In the genomic region with DNA sequence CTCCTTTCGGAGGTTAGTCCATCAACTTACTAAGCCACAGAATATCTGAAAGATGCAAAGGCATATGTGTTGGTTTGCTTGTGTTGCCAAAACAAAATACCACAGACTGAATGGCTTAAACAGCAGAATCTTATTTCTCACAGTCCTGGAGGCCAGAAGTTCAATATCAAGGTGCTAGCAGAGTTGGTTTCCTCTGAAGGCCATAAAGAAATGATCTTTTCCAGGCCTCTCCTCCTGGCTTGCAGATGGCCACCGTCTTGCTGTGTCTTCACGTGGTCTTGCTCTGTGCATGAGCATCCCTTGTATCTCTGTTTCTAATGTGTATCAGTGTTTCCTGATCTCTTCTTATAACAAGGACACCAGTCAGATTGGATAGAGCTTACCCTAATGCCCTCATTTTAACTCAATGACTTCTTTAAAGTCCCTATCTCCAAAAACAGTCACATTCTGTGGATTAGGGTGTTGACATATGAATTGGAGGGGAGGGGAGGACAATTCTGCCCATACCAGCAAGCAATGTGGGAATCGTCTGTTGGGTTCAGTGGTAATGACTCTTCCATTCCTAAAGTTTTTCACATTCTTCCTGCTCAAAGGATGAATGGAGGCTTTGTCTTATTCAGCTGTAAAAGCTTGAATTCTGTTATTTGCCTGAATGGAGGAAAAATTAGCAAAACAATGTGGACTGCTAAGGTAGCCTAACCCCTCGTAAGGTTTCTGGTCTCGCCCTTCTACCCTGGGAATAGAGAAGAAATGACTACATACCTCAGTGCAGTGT, we compare ENCODE assay signal across 20 cellular contexts.
DNase-seq lines count a peak whose midpoint lies in the region; TF ChIP-seq lines count a peak whose summit lies in the region.
"Had no signal": no experiment of that assay in that cellular context is flagged by ENCODE, and none has a peak within 500 bp of the region (broad histone marks: within the 10 kb centered on the region; RNA-seq: fewer than 3 reads in every experiment).

No MANE protein-coding gene starts in this region.

- H3K9ac ChIP-seq in SK-N-SH: peak overlapping the region; percentile 35; the same call in 1 of the 2 replicates

- peak overlapping the region; percentile 10 for H3K4me2 ChIP-seq in SK-N-SH

- H4K20me1 ChIP-seq in SK-N-SH (ENCODE audit: insufficient read depth): no peaks in the 10 kb centered on the region

- TF ChIP-seq EP300 in SK-N-SH (IDR thresholded peaks at IDR 0.05; ENCODE audit: borderline replicate concordance in 1 of 2, low read depth in 1 of 2, low read length in 1 of 2): peak in 1 of 2 experiments; percentile 96; a peak in 2 of 4 replicates

- TF ChIP-seq CTCF in SK-N-SH (IDR thresholded peaks at IDR 0.05): no peak

- CTCF ChIA-PET in SK-N-SH (lab: Yijun Ruan, JAX): interaction anchor here (0.8 to 2.9 kb wide), 8 partner anchors 11 to 323 kb away, joined by 3 to 9 read pairs (median 4); no protein-coding TSS in a partner anchor

- H3K79me2 ChIP-seq in SK-N-SH (ENCODE audit: insufficient read depth): no peaks in the 10 kb centered on the region

- H3K4me3 ChIP-seq in H7 (ENCODE audit: insufficient read depth, low read depth, low read length) (no peak overlapping the region), SK-N-SH (ENCODE audit: low read depth in 2 of 2, low read length in 1 of 2) (no peak overlapping the region)
- H3K4me3 ChIP-seq: body of pancreas, GM12878, thyroid gland had no signal

- peak overlapping the region; percentile 53; the same call in 1 of the 2 replicates for H2AFZ ChIP-seq in SK-N-SH (ENCODE audit: low read depth)

- TF ChIP-seq RAD21 in SK-N-SH (IDR thresholded peaks at IDR 0.05; ENCODE audit: low read length): no peak

- H3K27ac ChIP-seq in SK-N-SH (ENCODE audit: low read depth in 2 of 2, low read length in 1 of 2): peak overlapping the region; percentile 82 to 100
- H3K27ac ChIP-seq: body of pancreas, C4-2B, thyroid gland, WERI-Rb-1 had no signal

- H3K9me3 ChIP-seq in SK-N-SH: no peaks in the 10 kb centered on the region
- H3K9me3 ChIP-seq: body of pancreas, thyroid gland had no signal

- DNase-seq in H7: peak; percentile 50
- DNase-seq in SK-N-SH: no peak
- peak; percentile 50 for DNase-seq in hepatic stellate cell (ENCODE audit: low spot score)
- DNase-seq in renal cortical epithelial cell (ENCODE audit: low read depth): peak; percentile 81
- no peak for DNase-seq in SIG-M5 treated with dmso at 0.1 percent for 504 hours (lab: John Stamatoyannopoulos, UW; ENCODE audit: unreplicated experiment)
- DNase-seq in NCI-H1417 treated with DMSO at 0.1 percent for 48 hours (lab: John Stamatoyannopoulos, UW): no peak
- no peak for DNase-seq in head of caudate nucleus
- DNase-seq in inferior parietal cortex (ENCODE audit: extremely low spot score): no peak
- DNase-seq: activated CD8-positive, alpha-beta memory T cell treated with anti-CD3 and anti-CD28 coated beads for 24 hours; activated effector memory CD4-positive, alpha-beta T cell treated with anti-CD3 and anti-CD28 coated beads, Interleukin-2, amount 50 U/mL, for 16 hours; body of pancreas; DND-41; effector CD4-positive, alpha-beta T cell; NCI-H1417; retina; stimulated activated CD4-positive, alpha-beta T cell treated with anti-CD3 and anti-CD28 coated beads, Interleukin-4, amount 100 ng/mL, for 1 hour; thyroid gland; WERI-Rb-1 had no signal

- H3K36me3 ChIP-seq in H7 (replicated peaks; ENCODE audit: control insufficient read depth, insufficient read depth, low read length) (no peaks in the 10 kb centered on the region), SK-N-SH (replicated peaks in 1 of 2; ENCODE audit: control insufficient read depth in 1 of 2, insufficient read depth in 2 of 2, low read length in 1 of 2) (no peaks in the 10 kb centered on the region)
- H3K36me3 ChIP-seq: thyroid gland, WERI-Rb-1 had no signal

- POLR2A ChIA-PET in SK-N-SH (lab: Yijun Ruan, JAX): interaction anchor here (0.7 kb wide), 1 partner anchor 160 kb away, joined by 3 read pairs; no protein-coding TSS in a partner anchor

- WGBS in SK-N-SH (ENCODE audit: low lambda C conversion rate): 46% methylated on average over 6 of the region's 6 CpGs

- intact Hi-C loops in head of caudate nucleus (cut with DNase I): no loop called here

- H3K27me3 ChIP-seq in H7 (ENCODE audit: control insufficient read depth, insufficient read depth, low read length) (no peaks in the 10 kb centered on the region), SK-N-SH (ENCODE audit: insufficient read depth) (no peaks in the 10 kb centered on the region)
- H3K27me3 ChIP-seq: body of pancreas, thyroid gland had no signal

- H3F3A ChIP-seq in SK-N-SH (replicated peaks; ENCODE audit: insufficient read depth): peaks cover 16% of the 10 kb centered on the region

- H3K4me1 ChIP-seq in SK-N-SH (ENCODE audit: control insufficient read depth in 1 of 2, insufficient read depth in 2 of 2, low read depth in 1 of 2, low read length in 1 of 2): peaks cover 42 to 54% of the 10 kb centered on the region in 2 experiments; a peak in 3 of 4 replicates

- no peaks in the 10 kb centered on the region for H3K9me2 ChIP-seq in SK-N-SH

TF ChIP-seq in SK-N-SH, 30 proteins besides CTCF, POLR2A, EP300 and RAD21:
- TF ChIP-seq NFIC (IDR thresholded peaks at IDR 0.05; ENCODE audit: borderline replicate concordance) (peak; percentile 46; the same call in 1 of the 2 replicates), FOXM1 (IDR thresholded peaks at IDR 0.05; ENCODE audit: low read depth) (peak; percentile 80), FOSL2 (IDR thresholded peaks at IDR 0.05; ENCODE audit: borderline replicate concordance, low read depth) (peak; percentile 58; the same call in 1 of the 2 replicates), RXRA (IDR thresholded peaks at IDR 0.05; ENCODE audit: borderline replicate concordance, low read depth) (peak; percentile 36; the same call in 1 of the 2 replicates), PBX3 (IDR thresholded peaks at IDR 0.05) (peak; percentile 81), TEAD4 (IDR thresholded peaks at IDR 0.05; ENCODE audit: borderline replicate concordance, insufficient read depth) (peak; percentile 95), JUND (IDR thresholded peaks at IDR 0.05) (peak; percentile 63), TCF12 (IDR thresholded peaks at IDR 0.05) (peak; percentile 93), RFX5 (IDR thresholded peaks at IDR 0.05; ENCODE audit: low read length) (no peak), MXI1 (IDR thresholded peaks at IDR 0.05; ENCODE audit: low read depth, low read length) (no peak), POLR2AphosphoS5 (IDR thresholded peaks at IDR 0.05; ENCODE audit: low read depth, low read length) (peak; percentile 34; the same call in 1 of the 2 replicates)
- TF ChIP-seq, protein P1, sequence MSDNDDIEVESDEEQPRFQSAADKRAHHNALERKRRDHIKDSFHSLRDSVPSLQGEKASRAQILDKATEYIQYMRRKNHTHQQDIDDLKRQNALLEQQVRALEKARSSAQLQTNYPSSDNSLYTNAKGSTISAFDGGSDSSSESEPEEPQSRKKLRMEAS (IDR thresholded peaks at IDR 0.05; ENCODE audit: low read depth): 0 out of 2 replicates have a peak, but pooled peaks have one; percentile 52
- TF ChIP-seq, protein P2, sequence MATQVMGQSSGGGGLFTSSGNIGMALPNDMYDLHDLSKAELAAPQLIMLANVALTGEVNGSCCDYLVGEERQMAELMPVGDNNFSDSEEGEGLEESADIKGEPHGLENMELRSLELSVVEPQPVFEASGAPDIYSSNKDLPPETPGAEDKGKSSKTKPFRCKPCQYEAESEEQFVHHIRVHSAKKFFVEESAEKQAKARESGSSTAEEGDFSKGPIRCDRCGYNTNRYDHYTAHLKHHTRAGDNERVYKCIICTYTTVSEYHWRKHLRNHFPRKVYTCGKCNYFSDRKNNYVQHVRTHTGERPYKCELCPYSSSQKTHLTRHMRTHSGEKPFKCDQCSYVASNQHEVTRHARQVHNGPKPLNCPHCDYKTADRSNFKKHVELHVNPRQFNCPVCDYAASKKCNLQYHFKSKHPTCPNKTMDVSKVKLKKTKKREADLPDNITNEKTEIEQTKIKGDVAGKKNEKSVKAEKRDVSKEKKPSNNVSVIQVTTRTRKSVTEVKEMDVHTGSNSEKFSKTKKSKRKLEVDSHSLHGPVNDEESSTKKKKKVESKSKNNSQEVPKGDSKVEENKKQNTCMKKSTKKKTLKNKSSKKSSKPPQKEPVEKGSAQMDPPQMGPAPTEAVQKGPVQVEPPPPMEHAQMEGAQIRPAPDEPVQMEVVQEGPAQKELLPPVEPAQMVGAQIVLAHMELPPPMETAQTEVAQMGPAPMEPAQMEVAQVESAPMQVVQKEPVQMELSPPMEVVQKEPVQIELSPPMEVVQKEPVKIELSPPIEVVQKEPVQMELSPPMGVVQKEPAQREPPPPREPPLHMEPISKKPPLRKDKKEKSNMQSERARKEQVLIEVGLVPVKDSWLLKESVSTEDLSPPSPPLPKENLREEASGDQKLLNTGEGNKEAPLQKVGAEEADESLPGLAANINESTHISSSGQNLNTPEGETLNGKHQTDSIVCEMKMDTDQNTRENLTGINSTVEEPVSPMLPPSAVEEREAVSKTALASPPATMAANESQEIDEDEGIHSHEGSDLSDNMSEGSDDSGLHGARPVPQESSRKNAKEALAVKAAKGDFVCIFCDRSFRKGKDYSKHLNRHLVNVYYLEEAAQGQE (IDR thresholded peaks at IDR 0.05; ENCODE audit: low read depth, low read length): no peak

Comparison
In these comparisons a context has a peak if more than half of its experiments do, and no peak if none do; other contexts are left out.
1. DNase-seq: peak in H7 (single experiment), hepatic stellate cell (single experiment) and renal cortical epithelial cell (single experiment); none in SK-N-SH (single experiment), SIG-M5 treated with dmso at 0.1 percent for 504 hours (single experiment), NCI-H1417 treated with DMSO at 0.1 percent for 48 hours (single experiment), head of caudate nucleus (0 of 42) and inferior parietal cortex (single experiment).